ENCODE assay signal across 8 cellular contexts in the genomic region with DNA sequence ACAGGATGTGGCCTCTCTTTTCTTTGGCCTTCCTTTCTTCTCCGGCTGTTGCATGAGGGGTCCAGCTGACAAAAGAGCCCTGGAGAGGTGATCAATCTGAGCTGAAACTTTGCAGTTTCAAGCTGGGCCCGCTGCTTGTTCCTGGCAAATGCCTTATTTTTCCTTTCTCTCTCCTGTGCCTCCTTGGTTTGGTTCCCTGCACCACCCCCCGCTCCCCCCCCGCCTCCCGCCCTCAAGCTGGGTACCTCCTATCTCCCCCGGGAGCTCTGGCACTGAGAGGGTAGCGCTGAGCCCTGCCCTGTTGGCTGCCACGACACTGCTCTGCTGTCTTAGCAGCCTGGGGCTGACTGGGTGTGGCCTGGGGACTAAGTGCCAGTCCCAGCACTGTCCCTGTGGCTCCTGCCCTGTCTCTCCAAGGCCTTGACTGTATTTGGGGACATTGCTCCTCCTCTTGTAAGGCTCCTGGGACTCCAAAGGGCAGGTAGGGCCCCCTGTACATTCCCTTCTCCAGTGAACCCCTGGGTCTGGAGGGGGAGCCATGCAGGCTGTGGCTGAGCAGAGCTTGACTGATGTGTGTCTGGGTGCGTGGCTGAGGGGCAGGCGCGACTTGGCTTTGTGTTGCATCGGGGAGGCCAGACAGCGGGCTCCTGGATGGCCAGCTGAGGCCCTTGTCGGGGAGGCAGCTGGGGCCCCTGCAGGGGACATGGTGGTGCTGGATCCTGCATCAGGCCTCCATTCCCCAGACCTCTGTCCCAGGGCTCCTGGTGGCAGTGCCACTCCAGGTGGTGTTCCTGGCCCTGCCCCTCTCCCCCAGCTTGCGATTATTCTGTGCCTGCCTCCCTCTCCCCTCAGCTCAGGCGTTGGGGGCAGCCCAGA. TPM values are rescaled to one million over a fixed set of nuclear protein-coding genes. Genes with fewer than 3 reads are reported as not detected.
A peak's percentile ranks its signal among the peaks of the same experiment; 100 is the strongest.
DNase-seq lines count a peak whose midpoint lies in the region; ATAC-seq lines count a peak whose summit lies in the region.

No MANE protein-coding gene starts in this region.

- peaks cover 5% of the 10 kb centered on the region for H3K27me3 ChIP-seq in iPS-20b (ENCODE audit: insufficient read depth, low read length)

- H3K27ac Mint-ChIP-seq in stimulated activated effector memory CD8-positive, alpha-beta T cell treated with anti-CD3 and anti-CD28 coated beads, Interleukin-12 subunit alpha, Interleukin-12 subunit beta, amount 100 ng/mL, for 72 hours: peak overlapping the region; percentile 71

- H3K4me1 ChIP-seq in ES-I3 (ENCODE audit: insufficient read depth, low read length): no peaks in the 10 kb centered on the region; the same call in 1 of the 2 replicates
- no peaks in the 10 kb centered on the region for H3K4me1 ChIP-seq in iPS-20b (ENCODE audit: insufficient read depth, low read length)

- H3K27ac ChIP-seq in iPS-20b (ENCODE audit: low read length): no peak overlapping the region

- H3K4me1 Mint-ChIP-seq in stimulated activated effector memory CD8-positive, alpha-beta T cell treated with anti-CD3 and anti-CD28 coated beads, Interleukin-12 subunit alpha, Interleukin-12 subunit beta, amount 100 ng/mL, for 72 hours: peaks cover 30% of the 10 kb centered on the region

- ATAC-seq in stimulated activated effector memory CD8-positive, alpha-beta T cell treated with anti-CD3 and anti-CD28 coated beads, Interleukin-12 subunit alpha, Interleukin-12 subunit beta, amount 100 ng/mL, for 72 hours: peak; percentile 62
- no peak for ATAC-seq in GM18520 (IDR thresholded peaks at IDR 0.05; ENCODE audit: unreplicated experiment)

- DNase-seq in NCI-H1105 treated with DMSO at 0.1 percent for 48 hours (lab: John Stamatoyannopoulos, UW) (peak; percentile 53), astrocyte of the hippocampus (ENCODE audit: low read depth, low spot score) (peak; percentile 37), foreskin melanocyte (no peak), SK-N-DZ (ENCODE audit: low spot score) (no peak)
- no peak for DNase-seq in stimulated activated effector memory CD8-positive, alpha-beta T cell treated with anti-CD3 and anti-CD28 coated beads, Interleukin-12 subunit alpha, Interleukin-12 subunit beta, amount 100 ng/mL, for 72 hours (ENCODE audit: low spot score in 2 of 2)

- H3K36me3 ChIP-seq in ES-I3 (ENCODE audit: insufficient read depth, low read length) (no peaks in the 10 kb centered on the region), iPS-20b (ENCODE audit: insufficient read depth, low read depth, low read length) (no peaks in the 10 kb centered on the region)

- peaks cover 36% of the 10 kb centered on the region for H3K36me3 Mint-ChIP-seq in stimulated activated effector memory CD8-positive, alpha-beta T cell treated with anti-CD3 and anti-CD28 coated beads, Interleukin-12 subunit alpha, Interleukin-12 subunit beta, amount 100 ng/mL, for 72 hours

- H3K9ac ChIP-seq in ES-I3 (ENCODE audit: low read depth, low read length): peak overlapping the region; percentile 44; the same call in 1 of the 2 replicates
- peak overlapping the region; percentile 21; the same call in 1 of the 2 replicates for H3K9ac ChIP-seq in iPS-20b (ENCODE audit: low read depth, low read length)

- no peaks in the 10 kb centered on the region for H3K9me3 Mint-ChIP-seq in stimulated activated effector memory CD8-positive, alpha-beta T cell treated with anti-CD3 and anti-CD28 coated beads, Interleukin-12 subunit alpha, Interleukin-12 subunit beta, amount 100 ng/mL, for 72 hours

- H3K4me3 Mint-ChIP-seq in stimulated activated effector memory CD8-positive, alpha-beta T cell treated with anti-CD3 and anti-CD28 coated beads, Interleukin-12 subunit alpha, Interleukin-12 subunit beta, amount 100 ng/mL, for 72 hours: peak overlapping the region; percentile 76

- H3K9me3 ChIP-seq in ES-I3 (ENCODE audit: control insufficient read depth, insufficient read depth, low read length) (no peaks in the 10 kb centered on the region), iPS-20b (ENCODE audit: insufficient read depth, low read depth, low read length) (no peaks in the 10 kb centered on the region)

- peak overlapping the region; percentile 66 for H3K4me3 ChIP-seq in iPS-20b (ENCODE audit: low read length)

RNA-seq across cellular contexts. Expression of a gene that starts 1.1 kb away (rescaled TPM):
- polyA plus RNA-seq in SK-N-DZ (2014; cell fraction: cytosol; rRNA removed): 4.6 and 6.3 TPM in 2 replicates
- 33.8 and 64.5 TPM in 2 replicates for polyA plus RNA-seq in SK-N-DZ (2014; cell fraction: nucleus; rRNA removed)

RNA-seq across cellular contexts. Expression of a gene that starts 15.3 kb away (rescaled TPM):
- polyA plus RNA-seq in SK-N-DZ (2014; cell fraction: cytosol; rRNA removed): 53.4 and 71.0 TPM in 2 replicates
- polyA plus RNA-seq in SK-N-DZ (2014; cell fraction: nucleus; rRNA removed): 178 and 363 TPM in 2 replicates

RNA-seq across cellular contexts. Expression of a gene that starts 19.9 kb away (rescaled TPM):
- 47.2 and 47.7 TPM in 2 replicates for polyA plus RNA-seq in SK-N-DZ (2014; cell fraction: cytosol; rRNA removed)
- 47.1 and 55.8 TPM in 2 replicates for polyA plus RNA-seq in SK-N-DZ (2014; cell fraction: nucleus; rRNA removed)

RNA-seq across cellular contexts. Expression of a gene that starts 22.2 kb away (rescaled TPM):
- polyA plus RNA-seq in SK-N-DZ (2014; cell fraction: cytosol; rRNA removed): 231 and 328 TPM in 2 replicates
- 407 and 542 TPM in 2 replicates for polyA plus RNA-seq in SK-N-DZ (2014; cell fraction: nucleus; rRNA removed)

RNA-seq across cellular contexts. Expression of a gene that starts 27.2 kb away (rescaled TPM):
- polyA plus RNA-seq in SK-N-DZ (2014; cell fraction: cytosol; rRNA removed): 67.7 and 67.9 TPM in 2 replicates
- 48.9 and 50.1 TPM in 2 replicates for polyA plus RNA-seq in SK-N-DZ (2014; cell fraction: nucleus; rRNA removed)

Comparison
In these comparisons a context has a peak if more than half of its experiments do, and no peak if none do; other contexts are left out.
1. DNase-seq: peak in NCI-H1105 treated with DMSO at 0.1 percent for 48 hours (single experiment) and astrocyte of the hippocampus (single experiment); none in stimulated activated effector memory CD8-positive, alpha-beta T cell treated with anti-CD3 and anti-CD28 coated beads, Interleukin-12 subunit alpha, Interleukin-12 subunit beta, amount 100 ng/mL, for 72 hours (0 of 2), foreskin melanocyte (single experiment) and SK-N-DZ (single experiment).